In the genomic region with DNA sequence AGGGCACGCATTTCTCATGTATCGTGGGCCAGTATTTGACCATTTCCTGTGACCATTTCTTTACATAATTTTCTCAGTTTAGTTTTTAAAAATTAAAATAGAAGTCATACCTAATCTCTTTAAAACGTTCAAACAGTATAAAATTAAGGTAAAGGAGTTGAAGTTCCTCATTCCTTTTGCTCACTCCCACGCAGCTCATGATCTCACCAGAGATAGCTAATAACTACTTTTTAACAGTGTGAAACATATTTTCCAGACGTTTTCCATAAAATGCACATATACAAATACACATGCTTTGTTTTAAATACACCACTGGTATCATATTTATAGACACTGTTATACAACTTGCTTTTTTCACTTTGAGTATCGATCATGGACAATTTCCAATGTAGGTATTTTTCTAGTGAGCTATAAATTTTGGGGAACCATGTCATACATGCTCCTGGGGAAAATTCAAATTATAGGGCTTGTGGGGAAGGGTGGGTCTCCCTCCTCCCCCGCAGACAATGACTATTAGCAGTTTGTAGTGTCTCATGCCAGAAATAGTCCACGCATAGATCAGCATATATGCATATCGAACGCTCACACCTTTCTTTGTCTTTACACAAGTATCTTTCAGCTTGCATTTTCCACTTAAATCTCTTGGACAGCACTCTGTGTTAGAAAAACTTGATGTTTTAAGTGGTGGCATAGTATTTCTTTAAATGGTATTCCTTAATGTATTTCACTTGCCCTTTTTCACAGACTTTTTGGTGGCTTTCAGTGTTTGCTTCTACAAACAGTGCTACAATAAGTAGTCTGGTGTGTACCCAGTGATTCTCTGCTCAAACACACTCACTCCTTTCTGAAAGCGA, we compare ENCODE assay signal across 8 cellular contexts.
DNase-seq lines count a peak whose midpoint lies in the region; ATAC-seq, FAIRE-seq and TF ChIP-seq lines count a peak whose summit lies in the region.

No MANE protein-coding gene starts in this region.

- intact Hi-C loops in body of pancreas (cut with DNase I) (no loop called here), pancreas (cut with DNase I) (loop anchor here in 1 of 3 donors (10.0 kb wide), 1 partner anchor 94 kb away; no protein-coding TSS in a partner anchor)

- H3K36me3 ChIP-seq in body of pancreas (replicated peaks in 1 of 2; ENCODE audit: insufficient read depth in 1 of 2, low read depth in 2 of 2) (no peaks in the 10 kb centered on the region), pancreas (no peaks in the 10 kb centered on the region)

- no peak for FAIRE-seq in pancreas (lab: Jason Lieb, UNC)

- POLR2A ChIA-PET in HEK293T (lab: Yijun Ruan, JAX) = interaction anchor here (0.9 to 2.2 kb wide), 17 partner anchors 9 to 180 kb away, joined by 3 to 10 read pairs (median 4); a partner anchor contains a TSS

- peak; percentile 28 for ATAC-seq in body of pancreas
- ATAC-seq in pancreas = peak; percentile 34 to 56 (median 38)

- H3K4me1 ChIP-seq in body of pancreas = peaks cover 58% of the 10 kb centered on the region
- peaks cover 16 to 52% (median 38%) of the 10 kb centered on the region in 3 donors for H3K4me1 ChIP-seq in pancreas

- CTCF ChIA-PET in HEK293T (lab: Yijun Ruan, JAX) = interaction anchor here (0.6 to 1.4 kb wide), 3 partner anchors 9 to 306 kb away, joined by 3 read pairs; no protein-coding TSS in a partner anchor

- no peak for TF ChIP-seq CTCF in body of pancreas (IDR thresholded peaks at IDR 0.05)
- no peak for TF ChIP-seq CTCF in pancreas (IDR thresholded peaks at IDR 0.05)

- no peak for TF ChIP-seq POLR2A in body of pancreas (IDR thresholded peaks at IDR 0.05)

- H3K27me3 ChIP-seq in body of pancreas = no peaks in the 10 kb centered on the region
- H3K27me3 ChIP-seq in pancreas = no peaks in the 10 kb centered on the region

- H3K4me3 ChIP-seq in GM08714 (ENCODE audit: low read length) = peak overlapping the region; percentile 17; the same call in 1 of the 2 replicates
- no peak overlapping the region for H3K4me3 ChIP-seq in body of pancreas
- peak overlapping the region in 2 of 4 donors; percentile 23 to 30 for H3K4me3 ChIP-seq in pancreas

- WGBS in body of pancreas, 2 donors = 16 to 22% methylated on average over 11 of the region's 11 CpGs
- WGBS in pancreas, 2 donors = 18 to 20% methylated on average over 11 of the region's 11 CpGs

- in situ Hi-C loops in KBM-7 (cut with MboI; ENCODE audit: low pct_unique_long_range_greater_than_20kb, low sequenced_read_pairs) = no loop called here

- DNase-seq in KBM-7 (peak; percentile 66), body of pancreas (peak in 1 of 4 donors; percentile 27), pancreas (no peak), HEK293T (ENCODE audit: extremely low spot score) (no peak), islet precursor cell (no peak), mucosa of gallbladder (ENCODE audit: low spot score) (no peak), epidermal melanocyte (ENCODE audit: insufficient read length, low spot score) (no peak)

- H3K9me3 ChIP-seq in body of pancreas (no peaks in the 10 kb centered on the region), pancreas (no peaks in the 10 kb centered on the region)

- H3K27ac ChIP-seq in body of pancreas (peak overlapping the region; percentile 83 to 91 (median 90)), pancreas (peak overlapping the region; percentile 65 to 95 (median 80))

TF ChIP-seq in HEK293T, 16 proteins besides CTCF, POLR2A, EP300 and RAD21:
- TF ChIP-seq TARDBP (IDR thresholded peaks at IDR 0.05) (no peak), HDGF (IDR thresholded peaks at IDR 0.05; ENCODE audit: borderline replicate concordance) (no peak), FOXA1 (IDR thresholded peaks at IDR 0.05) (no peak), SUZ12 (IDR thresholded peaks at IDR 0.05) (no peak), ZNF384 (IDR thresholded peaks at IDR 0.05) (no peak), CTBP1 (IDR thresholded peaks at IDR 0.05; ENCODE audit: borderline replicate concordance) (no peak), FOXM1 (IDR thresholded peaks at IDR 0.05; ENCODE audit: borderline replicate concordance) (no peak), LEF1 (IDR thresholded peaks at IDR 0.05; ENCODE audit: borderline replicate concordance) (no peak), ARNT (IDR thresholded peaks at IDR 0.05) (no peak), BHLHE40 (IDR thresholded peaks at IDR 0.05; ENCODE audit: borderline replicate concordance) (no peak), L3MBTL2 (conservative IDR thresholded peaks at IDR 0.05) (no peak)
- TF ChIP-seq, protein P1, sequence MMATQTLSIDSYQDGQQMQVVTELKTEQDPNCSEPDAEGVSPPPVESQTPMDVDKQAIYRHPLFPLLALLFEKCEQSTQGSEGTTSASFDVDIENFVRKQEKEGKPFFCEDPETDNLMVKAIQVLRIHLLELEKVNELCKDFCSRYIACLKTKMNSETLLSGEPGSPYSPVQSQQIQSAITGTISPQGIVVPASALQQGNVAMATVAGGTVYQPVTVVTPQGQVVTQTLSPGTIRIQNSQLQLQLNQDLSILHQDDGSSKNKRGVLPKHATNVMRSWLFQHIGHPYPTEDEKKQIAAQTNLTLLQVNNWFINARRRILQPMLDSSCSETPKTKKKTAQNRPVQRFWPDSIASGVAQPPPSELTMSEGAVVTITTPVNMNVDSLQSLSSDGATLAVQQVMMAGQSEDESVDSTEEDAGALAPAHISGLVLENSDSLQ (IDR thresholded peaks at IDR 0.05) = no peak
TF ChIP-seq in HEK293T: peak in this region for 0.
